Comparison of ENCODE assay signal across 16 cellular contexts in genomic region chr12:110171636-110172035, GRCh38. TPM values are rescaled to one million over a fixed set of nuclear protein-coding genes. Genes with fewer than 3 reads are reported as not detected.
DNase-seq lines count a peak whose midpoint lies in the region; ATAC-seq and TF ChIP-seq lines count a peak whose summit lies in the region.
"Had no signal": no experiment of that assay in that cellular context is flagged by ENCODE, and none has a peak within 500 bp of the region (broad histone marks: within the 10 kb centered on the region; RNA-seq: fewer than 3 reads in every experiment).

No MANE protein-coding gene starts in this region.

- no peaks in the 10 kb centered on the region for H3K9me3 ChIP-seq in heart right ventricle

- H3K4me3 Mint-ChIP-seq in type B pancreatic cell = no peak overlapping the region

- peak overlapping the region in 9 of 10 donors; percentile 24 to 79 (median 64) for H3K27ac ChIP-seq in heart right ventricle
- H3K27ac ChIP-seq: KMS-11, PC-9 had no signal

- peaks cover 5% of the 10 kb centered on the region for H3K4me1 Mint-ChIP-seq in type B pancreatic cell (ENCODE audit: unreplicated experiment)

- H3K27me3 Mint-ChIP-seq in type B pancreatic cell = no peaks in the 10 kb centered on the region

- peak overlapping the region; percentile 0 for H3K27ac Mint-ChIP-seq in type B pancreatic cell

- no peak for TF ChIP-seq CTCF in heart right ventricle (IDR thresholded peaks at IDR 0.05)
- no peak for TF ChIP-seq CTCF in type B pancreatic cell (conservative IDR thresholded peaks at IDR 0.05)

- H3K36me3 Mint-ChIP-seq in type B pancreatic cell = peaks cover 33% of the 10 kb centered on the region

- peaks cover 0 to 26% (median 9%) of the 10 kb centered on the region in 9 donors for H3K4me1 ChIP-seq in heart right ventricle

- H3K4me3 ChIP-seq in heart right ventricle = no peak overlapping the region
- H3K4me3 ChIP-seq: PC-9 had no signal

- ATAC-seq in heart right ventricle (no peak), Right ventricle myocardium superior (ENCODE audit: poor library complexity) (no peak)

- intact Hi-C loops in heart right ventricle (cut with DNase I) (no loop called here), Right ventricle myocardium superior (cut with DNase I) (no loop called here)

- DNase-seq in heart right ventricle (no peak), Right ventricle myocardium superior (no peak), epidermal melanocyte (ENCODE audit: insufficient read length, low spot score) (peak; percentile 37), myocyte (ENCODE audit: low read depth) (peak; percentile 19), type B pancreatic cell (ENCODE audit: extremely low spot score, unreplicated experiment) (no peak), SKM-1 treated with dmso at 0.1 percent for 144 hours (lab: John Stamatoyannopoulos, UW; ENCODE audit: unreplicated experiment) (no peak), NCI-H128 (lab: John Stamatoyannopoulos, UW; ENCODE audit: unreplicated experiment) (no peak)
- DNase-seq in activated CD4-positive, alpha-beta T cell treated with anti-CD3 and anti-CD28 coated beads for 48 hours = no peak
- DNase-seq: C1 segment of cervical spinal cord, COR-L47, DMS153, NCI-H1092, NCI-H2081 treated with DMSO at 0.1 percent for 48 hours, NCI-H510A, PC-9 had no signal

- 85 to 89% methylated on average over 4 of the region's 4 CpGs for WGBS in heart right ventricle, 2 donors

- H3K9me3 Mint-ChIP-seq in type B pancreatic cell = no peaks in the 10 kb centered on the region

- H3K36me3 ChIP-seq in heart right ventricle = peaks cover 0 to 9% (median 0%) of the 10 kb centered on the region in 9 donors

- H3K27me3 ChIP-seq in heart right ventricle = no peaks in the 10 kb centered on the region

RNA-seq across cellular contexts. Expression of gene IFT81, which starts 47.5 kb away (rescaled TPM):
- total RNA-seq in heart right ventricle = 10 to 100 TPM in 2 of 10 donors, 1 to 10 TPM in 8; 7.5 to 11.7 (median 8.5) TPM
- polyA plus RNA-seq in heart right ventricle = 1 to 10 TPM; 5.1 TPM
- total RNA-seq in Right ventricle myocardium superior = 9.8 TPM
- total RNA-seq in myocyte = 11.5 and 17.7 TPM in 2 replicates
- 5.5 TPM for polyA plus RNA-seq in myocyte (2012)
- 12.6 and 33.8 TPM in 2 replicates for total RNA-seq in type B pancreatic cell (ENCODE audit: low replicate concordance)

Comparison
In these comparisons a context has a peak if more than half of its experiments do, and no peak if none do; other contexts are left out.
1. DNase-seq: peak in epidermal melanocyte (single experiment) and myocyte (single experiment); none in heart right ventricle (0 of 2), Right ventricle myocardium superior (single experiment), type B pancreatic cell (single experiment), activated CD4-positive, alpha-beta T cell treated with anti-CD3 and anti-CD28 coated beads for 48 hours (single experiment), SKM-1 treated with dmso at 0.1 percent for 144 hours (single experiment) and NCI-H128 (single experiment).